Comparison of ENCODE assay signal across 30 cellular contexts in genomic region chr9:130871395-130872057, GRCh38. TPM values are rescaled to one million over a fixed set of nuclear protein-coding genes. Genes with fewer than 3 reads are reported as not detected.
A peak's percentile ranks its signal among the peaks of the same experiment; 100 is the strongest.
DNase-seq lines count a peak whose midpoint lies in the region; ATAC-seq and TF ChIP-seq lines count a peak whose summit lies in the region.
"Had no signal": no experiment of that assay in that cellular context is flagged by ENCODE, and none has a peak within 500 bp of the region (broad histone marks: within the 10 kb centered on the region; RNA-seq: fewer than 3 reads in every experiment).

No MANE protein-coding gene starts in this region.

- no peak overlapping the region for H2AFZ ChIP-seq in parathyroid adenoma
- H2AFZ ChIP-seq: PC-9 had no signal

- H3K9me3 ChIP-seq in BLaER1 (no peaks in the 10 kb centered on the region), SJCRH30 (replicated peaks) (no peaks in the 10 kb centered on the region), heart right ventricle (no peaks in the 10 kb centered on the region), parathyroid adenoma (ENCODE audit: control insufficient read depth, low read length) (no peaks in the 10 kb centered on the region)
- H3K9me3 ChIP-seq: colonic mucosa, esophagus muscularis mucosa, gastrocnemius medialis, mucosa of descending colon, suprapubic skin, uterus had no signal

- H3K4me1 ChIP-seq in BLaER1 (peaks cover 7% of the 10 kb centered on the region; the same call in 1 of the 2 replicates), SJCRH30 (peaks cover 14% of the 10 kb centered on the region), heart right ventricle (peaks cover 5 to 66% (median 46%) of the 10 kb centered on the region in 9 donors), parathyroid adenoma (peaks cover 2% of the 10 kb centered on the region)
- H3K4me1 ChIP-seq: colonic mucosa had no signal

- H4K20me1 ChIP-seq in BLaER1: peaks cover 99% of the 10 kb centered on the region

- WGBS in heart right ventricle, 2 donors: 70 to 74% methylated on average over 10 of the region's 10 CpGs

- ATAC-seq in heart right ventricle (peak in 7 of 8 donors; percentile 6 to 58 (median 29)), HG03025 (IDR thresholded peaks at IDR 0.05; ENCODE audit: low FRiP score, unreplicated experiment) (no peak), HG02870 (IDR thresholded peaks at IDR 0.05; ENCODE audit: unreplicated experiment) (no peak)
- ATAC-seq: activated T-cell treated with anti-CD3 and anti-CD28 coated beads, Interleukin-2, amount 50 U/mL, for 4 hours; effector memory CD8-positive, alpha-beta T cell; mucosa of descending colon had no signal

- H3K4me3 ChIP-seq in BLaER1: no peak overlapping the region
- no peak overlapping the region for H3K4me3 ChIP-seq in SJCRH30
- no peak overlapping the region for H3K4me3 ChIP-seq in heart right ventricle
- H3K4me3 ChIP-seq in parathyroid adenoma (ENCODE audit: low read depth, low read length): no peak overlapping the region
- H3K4me3 ChIP-seq: colonic mucosa, esophagus muscularis mucosa, gastrocnemius medialis, mucosa of descending colon, PC-9, suprapubic skin, uterus had no signal

- H3K9ac ChIP-seq in BLaER1: 0 out of 2 replicates have a peak overlapping the region, but pooled peaks have one; percentile 23
- H3K9ac ChIP-seq in parathyroid adenoma: no peak overlapping the region

- TF ChIP-seq CTCF in heart right ventricle (IDR thresholded peaks at IDR 0.05): no peak
- no peak for TF ChIP-seq CTCF in parathyroid adenoma (IDR thresholded peaks at IDR 0.05)

- H3K27ac ChIP-seq in BLaER1 (no peak overlapping the region), SJCRH30 (peak overlapping the region; percentile 64), heart right ventricle (peak overlapping the region; percentile 16 to 88 (median 81)), parathyroid adenoma (peak overlapping the region; percentile 77)
- H3K27ac ChIP-seq: colonic mucosa, gastrocnemius medialis, PC-9, suprapubic skin, uterus had no signal

- peaks cover 10% of the 10 kb centered on the region for H3K79me2 ChIP-seq in parathyroid adenoma

- H3K36me3 ChIP-seq in BLaER1 (peaks cover 97% of the 10 kb centered on the region), SJCRH30 (peaks cover 55% of the 10 kb centered on the region), heart right ventricle (peaks cover 0 to 93% (median 31%) of the 10 kb centered on the region in 9 donors), parathyroid adenoma (ENCODE audit: control insufficient read depth, insufficient read depth, low read length) (no peaks in the 10 kb centered on the region)
- H3K36me3 ChIP-seq: colonic mucosa, uterus had no signal

- intact Hi-C loops in heart right ventricle (cut with DNase I): loop anchor here (2.0 to 10.0 kb wide), 6 partner anchors 61 to 176 kb away; partner anchors contain the start of gene FIBCD1 (in 1 of the 10)

- H3K4me2 ChIP-seq in BLaER1 (no peak overlapping the region), parathyroid adenoma (ENCODE audit: low read length) (peak overlapping the region; percentile 43)
- H3K4me2 ChIP-seq: PC-9 had no signal

- H3K27me3 ChIP-seq in BLaER1 (no peaks in the 10 kb centered on the region), SJCRH30 (no peaks in the 10 kb centered on the region), heart right ventricle (no peaks in the 10 kb centered on the region), parathyroid adenoma (ENCODE audit: control insufficient read depth, insufficient read depth, low read length) (no peaks in the 10 kb centered on the region)
- H3K27me3 ChIP-seq: colonic mucosa, esophagus muscularis mucosa, gastrocnemius medialis, suprapubic skin, uterus had no signal

- DNase-seq in SJCRH30 (no peak), heart right ventricle (no peak), AG08395 (ENCODE audit: low spot score) (no peak), NCI-H2107 (lab: John Stamatoyannopoulos, UW) (no peak)
- DNase-seq: activated naive CD4-positive, alpha-beta T cell; activated T-cell treated with anti-CD3 and anti-CD28 coated beads, Interleukin-2, amount 50 U/mL, for 4 hours; colonic mucosa; DMS53; effector memory CD8-positive, alpha-beta T cell; gastrocnemius medialis; mucosa of descending colon; NCI-H1048; NCI-H2029; NCI-H345; PC-9; SIG-M5; stimulated activated CD4-positive, alpha-beta T cell treated with anti-CD3 and anti-CD28 coated beads, Interleukin-2, amount 100 ng/mL, for 24 hours; T-helper 1 cell; uterus had no signal

RNA-seq across cellular contexts. Expression of gene QRFP, which starts 25.1 kb away (rescaled TPM):
- total RNA-seq in SJCRH30 (2014; rRNA removed; shearing (Covaris generic)): not detected in 2 replicates
- not detected for total RNA-seq in heart right ventricle
- under 1 TPM in 1 of 2 donors, not detected in 1; 0.06 TPM for polyA plus RNA-seq in heart right ventricle
- total RNA-seq: activated T-cell treated with anti-CD3 and anti-CD28 coated beads, Interleukin-2, amount 50 U/mL, for 4 hours; bronchial epithelial cell; esophagus muscularis mucosa; gastrocnemius medialis; H1; neural crest cell; PC-9; skeletal muscle tissue; suprapubic skin; uterus had no signal
- polyA plus RNA-seq: H1, liver had no signal

RNA-seq across cellular contexts. Expression of gene ABL1, which starts 36.5 kb away (rescaled TPM):
- total RNA-seq in SJCRH30 (2014; rRNA removed; shearing (Covaris generic)): 57.2 and 58.0 TPM in 2 replicates
- total RNA-seq in heart right ventricle: 10 to 100 TPM; 27.1 to 48.8 (median 34.0) TPM
- 10 to 100 TPM; 16.2 TPM for polyA plus RNA-seq in heart right ventricle

Comparison
In these comparisons a context has a peak if more than half of its experiments do, and no peak if none do; other contexts are left out.
1. ATAC-seq: peak in heart right ventricle (7 of 8); none in HG03025 (single experiment) and HG02870 (single experiment).